Comparison of ENCODE assay signal across 18 cellular contexts in the genomic region with DNA sequence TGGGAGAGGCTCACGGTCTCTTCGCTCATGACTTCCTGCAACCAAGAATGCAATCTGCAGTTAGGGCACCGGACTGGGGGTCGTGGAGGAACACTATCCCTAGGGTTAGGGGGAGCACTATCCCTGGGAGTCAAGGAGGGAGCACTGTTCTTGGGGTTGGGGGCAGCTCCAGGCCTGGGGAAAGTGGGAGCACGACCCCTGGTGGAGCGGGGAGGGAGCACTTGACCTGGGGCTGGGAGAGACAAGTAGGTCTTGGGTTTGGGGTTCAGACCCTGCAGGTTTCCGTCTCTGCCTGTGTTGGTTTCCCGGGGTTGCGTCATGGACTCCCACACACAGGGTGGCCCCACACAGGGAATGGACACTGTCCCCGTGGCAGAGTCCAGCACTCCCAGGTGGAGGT.
A peak's percentile ranks its signal among the peaks of the same experiment; 100 is the strongest.
DNase-seq lines count a peak whose midpoint lies in the region; TF ChIP-seq lines count a peak whose summit lies in the region.
"Had no signal": no experiment of that assay in that cellular context is flagged by ENCODE, and none has a peak within 500 bp of the region (broad histone marks: within the 10 kb centered on the region; RNA-seq: fewer than 3 reads in every experiment).

No MANE protein-coding gene starts in this region.

- no peak overlapping the region for H2AFZ ChIP-seq in Loucy (ENCODE audit: low read length)
- H2AFZ ChIP-seq in smooth muscle cell (ENCODE audit: low read depth), result no peak overlapping the region

- no peak overlapping the region for H3K4me2 ChIP-seq in Loucy (ENCODE audit: low read depth, low read length, poor library complexity, severe bottlenecking)
- H3K4me2 ChIP-seq in smooth muscle cell, result no peak overlapping the region

- H3K27ac ChIP-seq in smooth muscle cell (ENCODE audit: low read depth) (no peak overlapping the region), sigmoid colon (no peak overlapping the region)
- H3K27ac ChIP-seq: SJSA1, suprapubic skin had no signal

- no peaks in the 10 kb centered on the region for H3K36me3 Mint-ChIP-seq in activated naive CD4-positive, alpha-beta T cell treated with anti-CD3 and anti-CD28 coated beads for 36 hours (ENCODE audit: low read depth)
- no peaks in the 10 kb centered on the region for H3K36me3 Mint-ChIP-seq in activated naive CD4-positive, alpha-beta T cell treated with anti-CD3 and anti-CD28 coated beads, Interleukin-2, amount 10 ng/mL, durations not matched to agents 7 days and 5 days
- H3K36me3 Mint-ChIP-seq: natural killer cell had no signal

- peak; percentile 26; the same call in 1 of the 2 replicates for TF ChIP-seq CTCF in Loucy (conservative IDR thresholded peaks at IDR 0.05; ENCODE audit: low read length)
- peak; percentile 3 for TF ChIP-seq CTCF in smooth muscle cell (IDR thresholded peaks at IDR 0.05; ENCODE audit: borderline replicate concordance, insufficient read depth, poor library complexity, severe bottlenecking)
- no peak for TF ChIP-seq CTCF in sigmoid colon (IDR thresholded peaks at IDR 0.05)

- H3K27me3 ChIP-seq in Loucy (ENCODE audit: insufficient read depth, low read length, poor library complexity, severe bottlenecking), result no peaks in the 10 kb centered on the region
- no peaks in the 10 kb centered on the region for H3K27me3 ChIP-seq in smooth muscle cell (ENCODE audit: low read depth)
- H3K27me3 ChIP-seq in sigmoid colon, result no peaks in the 10 kb centered on the region
- H3K27me3 ChIP-seq: SJSA1 had no signal

- intact Hi-C loops in activated naive CD4-positive, alpha-beta T cell treated with anti-CD3 and anti-CD28 coated beads for 36 hours (cut with micrococcal nuclease), result loop anchor here (1.0 to 10.0 kb wide), 5 partner anchors 412 to 833 kb away; no protein-coding TSS in a partner anchor
- intact Hi-C loops in sigmoid colon (cut with DNase I), result loop anchor here (10.0 kb wide), 1 partner anchor 592 kb away; a partner anchor contains a TSS

- peak; percentile 25 for DNase-seq in activated naive CD4-positive, alpha-beta T cell treated with anti-CD3 and anti-CD28 coated beads for 36 hours
- DNase-seq in activated naive CD4-positive, alpha-beta T cell treated with anti-CD3 and anti-CD28 coated beads, Interleukin-2, amount 10 ng/mL, durations not matched to agents 7 days and 5 days, result no peak
- peak; percentile 22 for DNase-seq in dermis blood vessel endothelial cell
- DNase-seq in smooth muscle cell (lab: John Stamatoyannopoulos, UW; ENCODE audit: unreplicated experiment), result no peak
- no peak for DNase-seq in DMS53 treated with DMSO at 0.1 percent for 48 hours (lab: John Stamatoyannopoulos, UW; ENCODE audit: unreplicated experiment)
- DNase-seq in sigmoid colon, result no peak
- DNase-seq in NOMO-1 treated with DMSO at 0.1 percent for 48 hours (lab: John Stamatoyannopoulos, UW; ENCODE audit: unreplicated experiment), result no peak
- DNase-seq: activated gamma-delta T cell, Calu3, foreskin melanocyte, GF-D8, natural killer cell, NCI-H1105 treated with DMSO at 0.1 percent for 48 hours, NCI-H2227 treated with DMSO at 0.1 percent for 48 hours had no signal

- H3K4me3 ChIP-seq in Loucy (ENCODE audit: low read length, poor library complexity, severe bottlenecking) (no peak overlapping the region), smooth muscle cell (no peak overlapping the region), sigmoid colon (no peak overlapping the region)
- H3K4me3 ChIP-seq: lung, SJSA1, suprapubic skin had no signal

- no peaks in the 10 kb centered on the region for H3K9me3 Mint-ChIP-seq in activated naive CD4-positive, alpha-beta T cell treated with anti-CD3 and anti-CD28 coated beads for 36 hours
- H3K9me3 Mint-ChIP-seq in activated naive CD4-positive, alpha-beta T cell treated with anti-CD3 and anti-CD28 coated beads, Interleukin-2, amount 10 ng/mL, durations not matched to agents 7 days and 5 days, result no peaks in the 10 kb centered on the region

- H3K9ac ChIP-seq in Loucy (ENCODE audit: low read depth, low read length, poor library complexity, severe bottlenecking), result no peak overlapping the region
- no peak overlapping the region for H3K9ac ChIP-seq in smooth muscle cell (ENCODE audit: low read depth)

- H3K9me2 ChIP-seq in Loucy (replicated peaks; ENCODE audit: low read depth, low read length), result no peaks in the 10 kb centered on the region

- CTCF ChIA-PET in activated naive CD4-positive, alpha-beta T cell treated with anti-CD3 and anti-CD28 coated beads for 36 hours (lab: Charles Lee), result interaction anchor here (0.7 to 3.4 kb wide), 4 partner anchors 593 to 740 kb away, joined by 3 to 23 read pairs (median 3); no protein-coding TSS in a partner anchor
- CTCF ChIA-PET in activated naive CD4-positive, alpha-beta T cell treated with anti-CD3 and anti-CD28 coated beads, Interleukin-2, amount 10 ng/mL, durations not matched to agents 7 days and 5 days (lab: Charles Lee), result interaction anchor here (0.9 to 3.1 kb wide), 4 partner anchors 593 to 832 kb away, joined by 4 to 26 read pairs (median 10); no protein-coding TSS in a partner anchor

- no peaks in the 10 kb centered on the region for H3K9me3 ChIP-seq in Loucy (ENCODE audit: insufficient read depth, low read depth, low read length)
- H3K9me3 ChIP-seq in smooth muscle cell (replicated peaks; ENCODE audit: low read depth), result no peaks in the 10 kb centered on the region
- H3K9me3 ChIP-seq in sigmoid colon, result no peaks in the 10 kb centered on the region
- H3K9me3 ChIP-seq: SJSA1, suprapubic skin had no signal

- peaks cover 18% of the 10 kb centered on the region for H3K4me1 Mint-ChIP-seq in activated naive CD4-positive, alpha-beta T cell treated with anti-CD3 and anti-CD28 coated beads for 36 hours (ENCODE audit: low read depth)
- H3K4me1 Mint-ChIP-seq in activated naive CD4-positive, alpha-beta T cell treated with anti-CD3 and anti-CD28 coated beads, Interleukin-2, amount 10 ng/mL, durations not matched to agents 7 days and 5 days, result peaks cover 7% of the 10 kb centered on the region

- H3K27ac Mint-ChIP-seq in activated naive CD4-positive, alpha-beta T cell treated with anti-CD3 and anti-CD28 coated beads for 36 hours, result no peak overlapping the region
- no peak overlapping the region for H3K27ac Mint-ChIP-seq in activated naive CD4-positive, alpha-beta T cell treated with anti-CD3 and anti-CD28 coated beads, Interleukin-2, amount 10 ng/mL, durations not matched to agents 7 days and 5 days

- H3K79me2 ChIP-seq in Loucy (ENCODE audit: insufficient read depth, low read length), result no peaks in the 10 kb centered on the region
- no peaks in the 10 kb centered on the region for H3K79me2 ChIP-seq in smooth muscle cell (ENCODE audit: low read depth)

- TF ChIP-seq POLR2A in sigmoid colon (IDR thresholded peaks at IDR 0.05), result no peak

- no peaks in the 10 kb centered on the region for H4K20me1 ChIP-seq in Loucy (ENCODE audit: insufficient read depth, low read length, poor library complexity, severe bottlenecking)
- H4K20me1 ChIP-seq in smooth muscle cell (ENCODE audit: low read depth), result no peaks in the 10 kb centered on the region

- H3K36me3 ChIP-seq in Loucy (ENCODE audit: insufficient read depth, low read length) (no peaks in the 10 kb centered on the region), smooth muscle cell (ENCODE audit: low read depth) (no peaks in the 10 kb centered on the region), sigmoid colon (no peaks in the 10 kb centered on the region)
- H3K36me3 ChIP-seq: SJSA1, suprapubic skin had no signal

- WGBS in smooth muscle cell (ENCODE audit: low lambda C conversion rate), result 93% methylated on average over 7 of the region's 10 CpGs
- WGBS in sigmoid colon, 2 donors, result 89 to 90% methylated on average over 10 of the region's 10 CpGs

- no peaks in the 10 kb centered on the region for H3K27me3 Mint-ChIP-seq in activated naive CD4-positive, alpha-beta T cell treated with anti-CD3 and anti-CD28 coated beads for 36 hours (ENCODE audit: low read depth)
- peaks cover 5% of the 10 kb centered on the region for H3K27me3 Mint-ChIP-seq in activated naive CD4-positive, alpha-beta T cell treated with anti-CD3 and anti-CD28 coated beads, Interleukin-2, amount 10 ng/mL, durations not matched to agents 7 days and 5 days

- no peaks in the 10 kb centered on the region for H3K4me1 ChIP-seq in Loucy (ENCODE audit: insufficient read depth, low read length, poor library complexity, severe bottlenecking)
- no peaks in the 10 kb centered on the region for H3K4me1 ChIP-seq in smooth muscle cell (ENCODE audit: low read depth)
- H3K4me1 ChIP-seq in sigmoid colon, result peaks cover 0 to 15% (median 9%) of the 10 kb centered on the region in 4 donors

- TF ChIP-seq EP300 in sigmoid colon (IDR thresholded peaks at IDR 0.05), result no peak

- H3F3A ChIP-seq in Loucy (ENCODE audit: low read depth) (no peaks in the 10 kb centered on the region), smooth muscle cell (ENCODE audit: low read depth) (no peaks in the 10 kb centered on the region)

- no peak overlapping the region for H3K4me3 Mint-ChIP-seq in activated naive CD4-positive, alpha-beta T cell treated with anti-CD3 and anti-CD28 coated beads for 36 hours
- no peak overlapping the region for H3K4me3 Mint-ChIP-seq in activated naive CD4-positive, alpha-beta T cell treated with anti-CD3 and anti-CD28 coated beads, Interleukin-2, amount 10 ng/mL, durations not matched to agents 7 days and 5 days
- H3K4me3 Mint-ChIP-seq: natural killer cell had no signal

Comparison
In these comparisons a context has a peak if more than half of its experiments do, and no peak if none do; other contexts are left out.
1. DNase-seq: peak in activated naive CD4-positive, alpha-beta T cell treated with anti-CD3 and anti-CD28 coated beads for 36 hours (single experiment) and dermis blood vessel endothelial cell (single experiment); none in activated naive CD4-positive, alpha-beta T cell treated with anti-CD3 and anti-CD28 coated beads, Interleukin-2, amount 10 ng/mL, durations not matched to agents 7 days and 5 days (single experiment), smooth muscle cell (single experiment), DMS53 treated with DMSO at 0.1 percent for 48 hours (single experiment), sigmoid colon (single experiment) and NOMO-1 treated with DMSO at 0.1 percent for 48 hours (single experiment).
2. CTCF ChIP-seq: peak in Loucy (single experiment) and smooth muscle cell (single experiment); none in sigmoid colon (0 of 4).